18 cellular contexts compared by ENCODE assay signal in the genomic region with DNA sequence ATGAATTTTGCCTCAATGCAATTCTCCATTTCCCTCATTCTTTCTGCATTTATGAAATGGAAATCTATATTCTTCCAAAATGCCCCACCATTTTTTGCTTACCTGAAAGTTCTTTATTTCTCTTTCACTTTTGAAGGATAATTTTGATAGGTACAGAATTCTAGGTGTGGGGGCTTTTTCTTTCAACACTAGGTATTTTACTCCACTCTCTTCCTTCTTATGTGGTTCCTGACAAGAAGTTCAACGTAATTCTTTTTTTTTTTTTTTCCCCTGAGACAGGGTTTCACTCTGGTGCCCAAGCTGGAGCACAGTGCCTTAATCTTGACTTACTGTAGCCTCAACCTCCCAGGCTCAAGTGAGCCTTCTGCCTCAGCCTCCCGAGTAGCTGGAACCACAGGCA. TPM values are rescaled to one million over a fixed set of nuclear protein-coding genes. Genes with fewer than 3 reads are reported as not detected.
DNase-seq lines count a peak whose midpoint lies in the region; ATAC-seq and TF ChIP-seq lines count a peak whose summit lies in the region.
"Had no signal": no experiment of that assay in that cellular context is flagged by ENCODE, and none has a peak within 500 bp of the region (broad histone marks: within the 10 kb centered on the region; RNA-seq: fewer than 3 reads in every experiment).

No MANE protein-coding gene starts in this region.

- no peaks in the 10 kb centered on the region for H3K9me3 ChIP-seq in CD8-positive, alpha-beta T cell (ENCODE audit: low read length)
- no peaks in the 10 kb centered on the region for H3K9me3 ChIP-seq in naive thymus-derived CD4-positive, alpha-beta T cell (ENCODE audit: control insufficient read depth in 2 of 3, low read length in 3 of 3)
- H3K9me3 ChIP-seq in H9 (ENCODE audit: control insufficient read depth, low read depth, low read length) = no peaks in the 10 kb centered on the region
- H3K9me3 ChIP-seq: BLaER1 treated with 17β-estradiol and CSF1 and Interleukin-3, amounts not matched to agents 10 nM and 100 nM had no signal

- no peak overlapping the region for H4K8ac ChIP-seq in H9 (replicated peaks; ENCODE audit: insufficient read length, low read depth, low read length)

- no peak overlapping the region for H4K5ac ChIP-seq in H9 (ENCODE audit: insufficient read length, low read depth, low read length)

- H4K91ac ChIP-seq in H9 (ENCODE audit: insufficient read length, low read depth, low read length) = no peak overlapping the region

- peaks cover 17% of the 10 kb centered on the region for H3K4me1 Mint-ChIP-seq in activated T-cell treated with anti-CD3 and anti-CD28 coated beads, Interleukin-2, amount 50 U/mL, for 72 hours (ENCODE audit: low read depth)
- peaks cover 9% of the 10 kb centered on the region for H3K4me1 Mint-ChIP-seq in activated T-cell treated with anti-CD3 and anti-CD28 coated beads, Interleukin-2, amount 50 U/mL, for 4 hours (ENCODE audit: low read depth)
- peaks cover 10% of the 10 kb centered on the region for H3K4me1 Mint-ChIP-seq in CD8-positive, alpha-beta T cell (ENCODE audit: low read depth)
- H3K4me1 Mint-ChIP-seq in chondrocyte (ENCODE audit: low read depth) (peaks cover 3% of the 10 kb centered on the region), H9 (peaks cover 0 to 3% of the 10 kb centered on the region in 2 experiments; a peak in 1 of 4 replicates)
- peaks cover 3 to 21% (median 14%) of the 10 kb centered on the region in 7 donors for H3K4me1 Mint-ChIP-seq in naive thymus-derived CD4-positive, alpha-beta T cell

- POLR2A ChIA-PET in CD8-positive, alpha-beta T cell (lab: Charles Lee) = interaction anchor here (1.5 kb wide), 1 partner anchor 28 kb away, joined by 5 read pairs; no protein-coding TSS in a partner anchor
- POLR2A ChIA-PET in naive thymus-derived CD4-positive, alpha-beta T cell (lab: Charles Lee) = no interaction called here

- no peak overlapping the region for H2BK20ac ChIP-seq in H9 (ENCODE audit: low read depth, low read length, poor library complexity, severe bottlenecking)

- H3K27me3 ChIP-seq in CD8-positive, alpha-beta T cell (ENCODE audit: insufficient read depth, low read length) = no peaks in the 10 kb centered on the region
- H3K27me3 ChIP-seq in naive thymus-derived CD4-positive, alpha-beta T cell (ENCODE audit: control insufficient read depth in 2 of 2, insufficient read depth in 2 of 2, low read length in 2 of 2) = no peaks in the 10 kb centered on the region
- H3K27me3 ChIP-seq in H9 (ENCODE audit: insufficient read depth, low read length) = no peaks in the 10 kb centered on the region
- H3K27me3 ChIP-seq: BLaER1 treated with 17β-estradiol and CSF1 and Interleukin-3, amounts not matched to agents 10 nM and 100 nM had no signal

- H2BK5ac ChIP-seq in H9 (ENCODE audit: insufficient read length, low read length) = no peak overlapping the region

- H3K23ac ChIP-seq in H9 (ENCODE audit: insufficient read length, low read depth, low read length) = no peak overlapping the region

- peaks cover 6% of the 10 kb centered on the region for H3K4me1 ChIP-seq in CD8-positive, alpha-beta T cell (ENCODE audit: insufficient read depth, low read length)
- H3K4me1 ChIP-seq in naive thymus-derived CD4-positive, alpha-beta T cell (ENCODE audit: control insufficient read depth in 2 of 2, insufficient read depth in 2 of 2, low read length in 2 of 2) = peaks cover 5% of the 10 kb centered on the region in 2 donors
- H3K4me1 ChIP-seq in H9 (ENCODE audit: insufficient read depth, low read length) = no peaks in the 10 kb centered on the region

- no peaks in the 10 kb centered on the region for H3K79me1 ChIP-seq in H9 (ENCODE audit: insufficient read depth, low read depth, low read length, poor library complexity, severe bottlenecking)

- no peak overlapping the region for H2BK12ac ChIP-seq in H9 (ENCODE audit: insufficient read length, low read depth, low read length)

- ATAC-seq in activated T-cell treated with anti-CD3 and anti-CD28 coated beads, Interleukin-2, amount 50 U/mL, for 72 hours (replicated peaks in 1 of 2) = no peak
- no peak for ATAC-seq in activated T-cell treated with anti-CD3 and anti-CD28 coated beads, Interleukin-2, amount 50 U/mL, for 4 hours
- peak; percentile 17 for ATAC-seq in CD8-positive, alpha-beta T cell
- ATAC-seq in naive thymus-derived CD4-positive, alpha-beta T cell = no peak
- no peak for ATAC-seq in GM19463 (IDR thresholded peaks at IDR 0.05; ENCODE audit: unreplicated experiment)
- ATAC-seq: GM12878, HepG2 had no signal

- H2BK120ac ChIP-seq in H9 (ENCODE audit: low read depth, low read length, poor library complexity, severe bottlenecking) = no peak overlapping the region

- H3T11ph ChIP-seq in H9 (ENCODE audit: low read length) = no peak overlapping the region

- H3K4ac ChIP-seq in H9 (ENCODE audit: low read depth, low read length) = no peak overlapping the region

- CTCF ChIA-PET in CD8-positive, alpha-beta T cell (lab: Charles Lee) = interaction anchor here (1.0 kb wide), 1 partner anchor 30 kb away, joined by 4 read pairs; no protein-coding TSS in a partner anchor
- CTCF ChIA-PET in naive thymus-derived CD4-positive, alpha-beta T cell (lab: Charles Lee) = interaction anchor here (0.7 kb wide), 1 partner anchor 230 kb away, joined by 3 read pairs; no protein-coding TSS in a partner anchor

- H3K4me3 Mint-ChIP-seq in activated T-cell treated with anti-CD3 and anti-CD28 coated beads, Interleukin-2, amount 50 U/mL, for 72 hours = peak overlapping the region in 1 of 2 donors; percentile 37
- H3K4me3 Mint-ChIP-seq in activated T-cell treated with anti-CD3 and anti-CD28 coated beads, Interleukin-2, amount 50 U/mL, for 4 hours = no peak overlapping the region
- H3K4me3 Mint-ChIP-seq in CD8-positive, alpha-beta T cell = no peak overlapping the region
- H3K4me3 Mint-ChIP-seq in chondrocyte (ENCODE audit: unreplicated experiment) (no peak overlapping the region), H9 (no peak overlapping the region)
- H3K4me3 Mint-ChIP-seq in naive thymus-derived CD4-positive, alpha-beta T cell = no peak overlapping the region
- H3K4me3 Mint-ChIP-seq: CD4-positive, alpha-beta T cell; HFFc6 had no signal

- no peak overlapping the region for H3K18ac ChIP-seq in H9 (ENCODE audit: insufficient read length, low read depth, low read length)

- no peak for TF ChIP-seq CTCF in CD8-positive, alpha-beta T cell (IDR thresholded peaks at IDR 0.05)
- TF ChIP-seq CTCF in chondrocyte (IDR thresholded peaks at IDR 0.05) = no peak
- no peak for TF ChIP-seq CTCF in H9 (conservative IDR thresholded peaks at IDR 0.05)

- DNase-seq in activated T-cell treated with anti-CD3 and anti-CD28 coated beads, Interleukin-2, amount 50 U/mL, for 72 hours = no peak
- DNase-seq in activated T-cell treated with anti-CD3 and anti-CD28 coated beads, Interleukin-2, amount 50 U/mL, for 4 hours = no peak
- DNase-seq in CD8-positive, alpha-beta T cell = no peak
- DNase-seq in chondrocyte (ENCODE audit: low spot score) = no peak
- no peak for DNase-seq in naive thymus-derived CD4-positive, alpha-beta T cell
- DNase-seq in NCI-H1417 (lab: John Stamatoyannopoulos, UW) = no peak
- no peak for DNase-seq in H9
- DNase-seq: ACHN; CD4-positive, alpha-beta T cell; DMS79; HCEC 1CT; HFFc6 had no signal

- no peaks in the 10 kb centered on the region for H4K20me1 ChIP-seq in H9 (ENCODE audit: control insufficient read depth, insufficient read depth, insufficient read length)
- H4K20me1 ChIP-seq: BLaER1 treated with 17β-estradiol and CSF1 and Interleukin-3, amounts not matched to agents 10 nM and 100 nM had no signal

- no peak overlapping the region for H3K4me3 ChIP-seq in CD8-positive, alpha-beta T cell (ENCODE audit: low read depth, low read length)
- H3K4me3 ChIP-seq in naive thymus-derived CD4-positive, alpha-beta T cell (ENCODE audit: low read length) = no peak overlapping the region
- H3K4me3 ChIP-seq: BLaER1 treated with 17β-estradiol and CSF1 and Interleukin-3, amounts not matched to agents 10 nM and 100 nM; GM12878 had no signal

- no peak overlapping the region for H3K9ac ChIP-seq in H9 (ENCODE audit: extremely low read depth, insufficient read length, low read length)
- H3K9ac ChIP-seq: BLaER1 treated with 17β-estradiol and CSF1 and Interleukin-3, amounts not matched to agents 10 nM and 100 nM had no signal

- no peaks in the 10 kb centered on the region for H3K27me3 Mint-ChIP-seq in activated T-cell treated with anti-CD3 and anti-CD28 coated beads, Interleukin-2, amount 50 U/mL, for 72 hours (ENCODE audit: low read depth)
- H3K27me3 Mint-ChIP-seq in activated T-cell treated with anti-CD3 and anti-CD28 coated beads, Interleukin-2, amount 50 U/mL, for 4 hours (ENCODE audit: low read depth) = no peaks in the 10 kb centered on the region
- no peaks in the 10 kb centered on the region for H3K27me3 Mint-ChIP-seq in CD8-positive, alpha-beta T cell (ENCODE audit: low read depth)
- H3K27me3 Mint-ChIP-seq in chondrocyte (ENCODE audit: low read depth) = peaks cover 20% of the 10 kb centered on the region
- peaks cover 0 to 10% (median 0%) of the 10 kb centered on the region in 5 donors for H3K27me3 Mint-ChIP-seq in naive thymus-derived CD4-positive, alpha-beta T cell
- H3K27me3 Mint-ChIP-seq in H9 (ENCODE audit: low read depth) = peaks cover 5% of the 10 kb centered on the region
- H3K27me3 Mint-ChIP-seq: CD4-positive, alpha-beta T cell had no signal

- no peak overlapping the region for H2AK5ac ChIP-seq in H9 (ENCODE audit: insufficient read length, low read length)

- no peaks in the 10 kb centered on the region for H3K36me3 Mint-ChIP-seq in activated T-cell treated with anti-CD3 and anti-CD28 coated beads, Interleukin-2, amount 50 U/mL, for 72 hours (ENCODE audit: insufficient read depth in 2 of 2)
- H3K36me3 Mint-ChIP-seq in activated T-cell treated with anti-CD3 and anti-CD28 coated beads, Interleukin-2, amount 50 U/mL, for 4 hours (ENCODE audit: insufficient read depth) = no peaks in the 10 kb centered on the region
- H3K36me3 Mint-ChIP-seq in CD8-positive, alpha-beta T cell = no peaks in the 10 kb centered on the region
- H3K36me3 Mint-ChIP-seq in chondrocyte (ENCODE audit: low read depth) (no peaks in the 10 kb centered on the region), H9 (ENCODE audit: insufficient read depth in 1 of 3, low read depth in 3 of 3) (no peaks in the 10 kb centered on the region)
- H3K36me3 Mint-ChIP-seq in naive thymus-derived CD4-positive, alpha-beta T cell = no peaks in the 10 kb centered on the region

- no peaks in the 10 kb centered on the region for H3K36me3 ChIP-seq in CD8-positive, alpha-beta T cell (ENCODE audit: insufficient read depth, low read length)
- H3K36me3 ChIP-seq in naive thymus-derived CD4-positive, alpha-beta T cell (ENCODE audit: control insufficient read depth in 2 of 3, insufficient read depth in 3 of 3, low read length in 3 of 3) = no peaks in the 10 kb centered on the region
- H3K36me3 ChIP-seq: BLaER1 treated with 17β-estradiol and CSF1 and Interleukin-3, amounts not matched to agents 10 nM and 100 nM had no signal

- no peak overlapping the region for H3K14ac ChIP-seq in H9 (ENCODE audit: insufficient read depth, low read length)

- peak overlapping the region; percentile 42 for H3K27ac Mint-ChIP-seq in activated T-cell treated with anti-CD3 and anti-CD28 coated beads, Interleukin-2, amount 50 U/mL, for 72 hours
- peak overlapping the region; percentile 41 for H3K27ac Mint-ChIP-seq in CD8-positive, alpha-beta T cell
- H3K27ac Mint-ChIP-seq in chondrocyte (ENCODE audit: unreplicated experiment) (peak overlapping the region; percentile 27), H9 (no peak overlapping the region)
- peak overlapping the region in 5 of 9 donors; percentile 16 to 74 (median 49) for H3K27ac Mint-ChIP-seq in naive thymus-derived CD4-positive, alpha-beta T cell
- H3K27ac Mint-ChIP-seq: CD4-positive, alpha-beta T cell; HFFc6 had no signal

- H3K9me3 Mint-ChIP-seq in activated T-cell treated with anti-CD3 and anti-CD28 coated beads, Interleukin-2, amount 50 U/mL, for 72 hours = no peaks in the 10 kb centered on the region
- H3K9me3 Mint-ChIP-seq in activated T-cell treated with anti-CD3 and anti-CD28 coated beads, Interleukin-2, amount 50 U/mL, for 4 hours = no peaks in the 10 kb centered on the region
- H3K9me3 Mint-ChIP-seq in CD8-positive, alpha-beta T cell = no peaks in the 10 kb centered on the region
- H3K9me3 Mint-ChIP-seq in chondrocyte (ENCODE audit: low read depth) (no peaks in the 10 kb centered on the region), H9 (0 out of 5 replicates have a peak, but pooled peaks cover 0 to 2% of the 10 kb centered on the region in 2 experiments)
- H3K9me3 Mint-ChIP-seq in naive thymus-derived CD4-positive, alpha-beta T cell = no peaks in the 10 kb centered on the region
- H3K9me3 Mint-ChIP-seq: CD4-positive, alpha-beta T cell; HFFc6 had no signal

- no peak overlapping the region for H2BK15ac ChIP-seq in H9 (ENCODE audit: low read depth, low read length)

- H3K56ac ChIP-seq in H9 (ENCODE audit: insufficient read length, low read depth, low read length) = no peak overlapping the region

- H3K4me2 ChIP-seq in H9 (ENCODE audit: insufficient read depth, insufficient read length, low read length) = no peak overlapping the region

- WGBS in H9 (ENCODE audit: extremely low coverage, insufficient read length, low lambda C conversion rate) = no CpG with 5 or more reads among the region's 2 CpGs

- H3K23me2 ChIP-seq in H9 (ENCODE audit: insufficient read length, low read depth, low read length, poor library complexity, severe bottlenecking) = no peaks in the 10 kb centered on the region

- intact Hi-C loops in CD8-positive, alpha-beta T cell (cut with DNase I, micrococcal nuclease) = no loop called here
- intact Hi-C loops in naive thymus-derived CD4-positive, alpha-beta T cell (cut with micrococcal nuclease) = no loop called here

- no peak overlapping the region for H3K27ac ChIP-seq in CD8-positive, alpha-beta T cell (ENCODE audit: low read depth, low read length)
- H3K27ac ChIP-seq in naive thymus-derived CD4-positive, alpha-beta T cell (ENCODE audit: low read depth, low read length) = no peak overlapping the region
- H3K27ac ChIP-seq in H9 (ENCODE audit: insufficient read length, low read depth, low read length) = no peak overlapping the region
- H3K27ac ChIP-seq: BLaER1 treated with 17β-estradiol and CSF1 and Interleukin-3, amounts not matched to agents 10 nM and 100 nM had no signal

- H3K79me2 ChIP-seq in H9 (ENCODE audit: insufficient read depth, low read length) = no peaks in the 10 kb centered on the region

- no peak overlapping the region for H2AFZ ChIP-seq in H9 (ENCODE audit: low read length)

RNA-seq across cellular contexts. Expression of gene OASL, which starts 26.3 kb away (rescaled TPM):
- 10 to 100 TPM; 13.6 to 45.1 TPM for total RNA-seq in activated T-cell treated with anti-CD3 and anti-CD28 coated beads, Interleukin-2, amount 50 U/mL, for 72 hours
- total RNA-seq in activated T-cell treated with anti-CD3 and anti-CD28 coated beads, Interleukin-2, amount 50 U/mL, for 4 hours = 1 to 10 TPM; 5.5 to 8.8 (median 6.2) TPM
- total RNA-seq in CD8-positive, alpha-beta T cell = 10 to 100 TPM; 34.5 to 36.5 TPM
- total RNA-seq in chondrocyte (not detected in 3 replicates), H9 (2021) (not detected in 2 replicates)
- 10 to 100 TPM in 2 of 5 experiments, 1 to 10 TPM in 3; 2.7 to 19.4 (median 4.3) TPM for total RNA-seq in naive thymus-derived CD4-positive, alpha-beta T cell
- 1 to 10 TPM; 1.2 to 2.8 TPM for polyA plus RNA-seq in naive thymus-derived CD4-positive, alpha-beta T cell
- total RNA-seq: G401, H1, HFFc6 had no signal
- polyA plus RNA-seq: H1 had no signal

RNA-seq across cellular contexts. Expression of gene C12orf43, which starts 49.1 kb away (rescaled TPM):
- 10 to 100 TPM; 13.7 to 17.8 TPM for total RNA-seq in activated T-cell treated with anti-CD3 and anti-CD28 coated beads, Interleukin-2, amount 50 U/mL, for 72 hours
- total RNA-seq in activated T-cell treated with anti-CD3 and anti-CD28 coated beads, Interleukin-2, amount 50 U/mL, for 4 hours = 10 to 100 TPM; 40.3 to 55.0 (median 40.5) TPM
- total RNA-seq in CD8-positive, alpha-beta T cell = 10 to 100 TPM; 20.7 to 21.4 TPM
- total RNA-seq in chondrocyte = 12.1 to 14.2 TPM (median 14.1 TPM) in 3 replicates
- total RNA-seq in naive thymus-derived CD4-positive, alpha-beta T cell = 10 to 100 TPM; 11.8 to 24.2 (median 17.5) TPM
- polyA plus RNA-seq in naive thymus-derived CD4-positive, alpha-beta T cell = 10 to 100 TPM; 18.8 to 22.2 TPM
- 24.8 and 25.7 TPM in 2 replicates for total RNA-seq in H9 (2021)

Comparison
In these comparisons a context has a peak if more than half of its experiments do, and no peak if none do; other contexts are left out.
1. H3K27ac Mint-ChIP-seq: peak in activated T-cell treated with anti-CD3 and anti-CD28 coated beads, Interleukin-2, amount 50 U/mL, for 72 hours (single experiment), CD8-positive, alpha-beta T cell (single experiment), chondrocyte (single experiment) and naive thymus-derived CD4-positive, alpha-beta T cell (5 of 9); none in H9 (0 of 3).